15 cellular contexts compared by ENCODE assay signal in genomic region chrX:29419774-29420553, GRCh38.
A peak's percentile ranks its signal among the peaks of the same experiment; 100 is the strongest.
DNase-seq lines count a peak whose midpoint lies in the region; ATAC-seq and TF ChIP-seq lines count a peak whose summit lies in the region.
"Had no signal": no experiment of that assay in that cellular context is flagged by ENCODE, and none has a peak within 500 bp of the region (broad histone marks: within the 10 kb centered on the region; RNA-seq: fewer than 3 reads in every experiment).

No MANE protein-coding gene starts in this region.

- intact Hi-C loops in prostate gland (cut with DNase I) = no loop called here

- TF ChIP-seq CTCF in prostate gland (IDR thresholded peaks at IDR 0.05) = no peak

- ATAC-seq in GM19455 (IDR thresholded peaks at IDR 0.05; ENCODE audit: unreplicated experiment) (peak; percentile 64), HG03432 (IDR thresholded peaks at IDR 0.05; ENCODE audit: unreplicated experiment) (peak; percentile 63), GM21825 (IDR thresholded peaks at IDR 0.05; ENCODE audit: unreplicated experiment) (no peak), HG02763 (IDR thresholded peaks at IDR 0.05; ENCODE audit: unreplicated experiment) (no peak)

- H3K4me3 ChIP-seq in prostate gland = no peak overlapping the region
- H3K4me3 ChIP-seq: esophagus muscularis mucosa had no signal

- 84% methylated on average over 2 of the region's 2 CpGs for WGBS in prostate gland

- TF ChIP-seq POLR2A in prostate gland (IDR thresholded peaks at IDR 0.05) = no peak

- peak; percentile 3 for DNase-seq in ACHN
- DNase-seq in dermis blood vessel endothelial cell = peak; percentile 39
- no peak for DNase-seq in nucleus accumbens (lab: John Stamatoyannopoulos, UW)
- DNase-seq in prostate gland (ENCODE audit: low spot score) = no peak
- DNase-seq: activated naive CD4-positive, alpha-beta T cell treated with Interleukin-2 at 50 U/mL for 16 hours; NCI-H1092 treated with DMSO at 0.1 percent for 48 hours; NCI-H510A; posterior cingulate gyrus; RPMI8226; T1000 had no signal

- no peak overlapping the region for H3K27ac ChIP-seq in prostate gland
- H3K27ac ChIP-seq: esophagus muscularis mucosa had no signal

- H3K9me3 ChIP-seq in prostate gland = no peaks in the 10 kb centered on the region
- H3K9me3 ChIP-seq: esophagus muscularis mucosa had no signal

- H3K27me3 ChIP-seq in prostate gland (replicated peaks; ENCODE audit: insufficient read depth) = no peaks in the 10 kb centered on the region
- H3K27me3 ChIP-seq: esophagus muscularis mucosa had no signal

- H3K4me1 ChIP-seq in prostate gland (replicated peaks) = no peaks in the 10 kb centered on the region
- H3K4me1 ChIP-seq: esophagus muscularis mucosa had no signal

- in situ Hi-C loops in ACHN (cut with HindIII; ENCODE audit: low pct_ligation_motif_present, low pct_unique_long_range_greater_than_20kb, low sequenced_read_pairs) = no loop called here

- H3K36me3 ChIP-seq in prostate gland = no peaks in the 10 kb centered on the region
- H3K36me3 ChIP-seq: esophagus muscularis mucosa had no signal

Comparison
In these comparisons a context has a peak if more than half of its experiments do, and no peak if none do; other contexts are left out.
1. DNase-seq: peak in ACHN (single experiment) and dermis blood vessel endothelial cell (single experiment); none in nucleus accumbens (0 of 56) and prostate gland (single experiment).
2. ATAC-seq: peak in GM19455 (single experiment) and HG03432 (single experiment); none in GM21825 (single experiment) and HG02763 (single experiment).